In genomic region chr2:162560291-162560690, GRCh38 we compare ENCODE assay signal across 8 cellular contexts.
"Had no signal": no experiment of that assay in that cellular context is flagged by ENCODE, and none has a peak within 500 bp of the region (broad histone marks: within the 10 kb centered on the region; RNA-seq: fewer than 3 reads in every experiment).

No MANE protein-coding gene starts in this region.

- DNase-seq: GM23248, H9, HCEC 1CT, IMR-90 had no signal

- H3K4me3 ChIP-seq: GM23248, K562 had no signal

- FAIRE-seq: H1, H54, K562 had no signal

- H2AFZ ChIP-seq: GM23248 had no signal

- H3K27ac ChIP-seq: GM23248, HL-60 had no signal

- H3K9ac ChIP-seq: GM23248 had no signal

- ATAC-seq: K562 had no signal
